8 cellular contexts compared by ENCODE assay signal in genomic region chr19:37719927-37720265, GRCh38. TPM values are rescaled to one million over a fixed set of nuclear protein-coding genes. Genes with fewer than 3 reads are reported as not detected.
DNase-seq lines count a peak whose midpoint lies in the region; ATAC-seq and TF ChIP-seq lines count a peak whose summit lies in the region.

No MANE protein-coding gene starts in this region.

- H3K4me3 Mint-ChIP-seq in activated naive CD4-positive, alpha-beta T cell treated with anti-CD3 and anti-CD28 coated beads for 36 hours = peak overlapping the region; percentile 81

- TF ChIP-seq CTCF in astrocyte of the spinal cord (IDR thresholded peaks at IDR 0.05; ENCODE audit: low read depth, low read length) (no peak), lung (IDR thresholded peaks at IDR 0.05; ENCODE audit: control extremely low read depth, extremely low read depth) (no peak), upper lobe of left lung (IDR thresholded peaks at IDR 0.05) (no peak)

- intact Hi-C loops in activated naive CD4-positive, alpha-beta T cell treated with anti-CD3 and anti-CD28 coated beads for 36 hours (cut with micrococcal nuclease) = loop anchor here (1.0 to 2.0 kb wide), 2 partner anchors 59 to 65 kb away; partner anchors contain the start of genes ZFP30 and ZNF573

- peak overlapping the region; percentile 84 for H3K27ac Mint-ChIP-seq in activated naive CD4-positive, alpha-beta T cell treated with anti-CD3 and anti-CD28 coated beads for 36 hours

- H3K4me1 ChIP-seq in lung (ENCODE audit: control insufficient read depth in 2 of 2, insufficient read depth in 2 of 2, low read length in 2 of 2) = peaks cover 3 to 8% of the 10 kb centered on the region in 2 donors
- peaks cover 6 to 16% (median 10%) of the 10 kb centered on the region in 4 donors for H3K4me1 ChIP-seq in upper lobe of left lung

- DNase-seq in activated naive CD4-positive, alpha-beta T cell treated with anti-CD3 and anti-CD28 coated beads for 36 hours = no peak
- DNase-seq in activated naive CD4-positive, alpha-beta T cell (lab: John Stamatoyannopoulos, UW) = no peak
- DNase-seq in astrocyte of the spinal cord (ENCODE audit: low read depth, low spot score) (no peak), lung (ENCODE audit: low spot score) (no peak), upper lobe of left lung (no peak), NCI-H2171 (lab: John Stamatoyannopoulos, UW) (no peak), mucosa of gallbladder (ENCODE audit: low spot score) (no peak)

- no peaks in the 10 kb centered on the region for H3K27me3 Mint-ChIP-seq in activated naive CD4-positive, alpha-beta T cell treated with anti-CD3 and anti-CD28 coated beads for 36 hours (ENCODE audit: low read depth)

- 7 to 8% methylated on average over 8 of the region's 8 CpGs for WGBS in lung, 2 donors
- WGBS in upper lobe of left lung, 2 donors = 6 to 10% methylated on average over 8 of the region's 8 CpGs

- H3K4me3 ChIP-seq in astrocyte of the spinal cord (ENCODE audit: low read depth, low read length) (peak overlapping the region; percentile 69), lung (no peak overlapping the region), upper lobe of left lung (peak overlapping the region in 3 of 4 donors; percentile 76 to 96 (median 96))

- H3K9me3 ChIP-seq in lung (ENCODE audit: control insufficient read depth in 2 of 2, insufficient read depth in 1 of 2, low read length in 1 of 2) = peaks cover 0 to 6% of the 10 kb centered on the region in 2 donors
- peaks cover 0 to 5% (median under 1%) of the 10 kb centered on the region in 4 donors for H3K9me3 ChIP-seq in upper lobe of left lung

- ATAC-seq in lung (ENCODE audit: insufficient read depth, low FRiP score) (peak; percentile 42), upper lobe of left lung (ENCODE audit: low FRiP score in 2 of 2) (no peak), GM21576 (IDR thresholded peaks at IDR 0.05; ENCODE audit: unreplicated experiment) (no peak)

- CTCF ChIA-PET in activated naive CD4-positive, alpha-beta T cell treated with anti-CD3 and anti-CD28 coated beads for 36 hours (lab: Charles Lee) = interaction anchor here (0.6 kb wide), 1 partner anchor 17 kb away, joined by 3 read pairs; no protein-coding TSS in a partner anchor

- in situ Hi-C loops in astrocyte of the spinal cord (cut with HindIII; ENCODE audit: low sequenced_read_pairs) = no loop called here

- no peak for TF ChIP-seq POLR2A in upper lobe of left lung (IDR thresholded peaks at IDR 0.05)

- no peak for TF ChIP-seq EP300 in upper lobe of left lung (IDR thresholded peaks at IDR 0.05)

- H3K4me1 Mint-ChIP-seq in activated naive CD4-positive, alpha-beta T cell treated with anti-CD3 and anti-CD28 coated beads for 36 hours (ENCODE audit: low read depth) = peaks cover 13% of the 10 kb centered on the region

- H3K27me3 ChIP-seq in lung (ENCODE audit: control insufficient read depth, insufficient read depth) = no peaks in the 10 kb centered on the region
- no peaks in the 10 kb centered on the region for H3K27me3 ChIP-seq in upper lobe of left lung

- H3K9me3 Mint-ChIP-seq in activated naive CD4-positive, alpha-beta T cell treated with anti-CD3 and anti-CD28 coated beads for 36 hours = peaks cover 13% of the 10 kb centered on the region

- H3K36me3 ChIP-seq in lung (ENCODE audit: control insufficient read depth in 2 of 2, insufficient read depth in 2 of 2, low read length in 2 of 2) (peaks cover 0 to 1% of the 10 kb centered on the region in 2 donors), upper lobe of left lung (no peaks in the 10 kb centered on the region)

- H3K36me3 Mint-ChIP-seq in activated naive CD4-positive, alpha-beta T cell treated with anti-CD3 and anti-CD28 coated beads for 36 hours (ENCODE audit: low read depth) = peaks cover 17% of the 10 kb centered on the region

- H3K27ac ChIP-seq in lung (ENCODE audit: low read depth in 1 of 2, low read length in 1 of 2) (no peak overlapping the region), upper lobe of left lung (peak overlapping the region in 3 of 4 donors; percentile 62 to 85 (median 68))

RNA-seq across cellular contexts. Expression of gene ZNF607, which starts 0.3 kb away (rescaled TPM):
- total RNA-seq in activated naive CD4-positive, alpha-beta T cell treated with anti-CD3 and anti-CD28 coated beads for 36 hours = 1 to 10 TPM; 3.4 to 4.1 TPM
- total RNA-seq in lung (10 to 100 TPM in 1 of 2 donors, 1 to 10 TPM in 1; 5.4 to 13.7 TPM), upper lobe of left lung (10 to 100 TPM in 1 of 6 donors, 1 to 10 TPM in 5; 2.3 to 10.8 (median 4.8) TPM), mucosa of gallbladder (15.3 TPM)
- 1 to 10 TPM; 1.4 to 1.5 TPM for polyA plus RNA-seq in lung

RNA-seq across cellular contexts. Expression of gene ZNF573, which starts 59.5 kb away (rescaled TPM):
- total RNA-seq in activated naive CD4-positive, alpha-beta T cell treated with anti-CD3 and anti-CD28 coated beads for 36 hours = 1 to 10 TPM; 6.1 to 7.3 TPM
- total RNA-seq in lung = 10 to 100 TPM in 1 of 2 donors, 1 to 10 TPM in 1; 9.1 to 25.0 TPM
- polyA plus RNA-seq in lung = 1 to 10 TPM; 1.1 to 1.4 TPM
- total RNA-seq in upper lobe of left lung = 10 to 100 TPM in 2 of 6 donors, 1 to 10 TPM in 4; 5.2 to 17.8 (median 8.5) TPM
- 8.3 TPM for total RNA-seq in mucosa of gallbladder

Comparison
In these comparisons a context has a peak if more than half of its experiments do, and no peak if none do; other contexts are left out.
1. H3K27ac ChIP-seq: peak in upper lobe of left lung (3 of 4); none in lung (0 of 2).